In genomic region chr14:59629384-59630158, GRCh38 we compare ENCODE assay signal across 14 cellular contexts. TPM values are rescaled to one million over a fixed set of nuclear protein-coding genes. Genes with fewer than 3 reads are reported as not detected.
DNase-seq lines count a peak whose midpoint lies in the region; TF ChIP-seq lines count a peak whose summit lies in the region.
"Had no signal": no experiment of that assay in that cellular context is flagged by ENCODE, and none has a peak within 500 bp of the region (broad histone marks: within the 10 kb centered on the region; RNA-seq: fewer than 3 reads in every experiment).

No MANE protein-coding gene starts in this region.

- H3K36me3 ChIP-seq in SU-DHL-6 (ENCODE audit: low read length) = no peaks in the 10 kb centered on the region
- H3K36me3 ChIP-seq: prostate gland had no signal

- H4K20me1 ChIP-seq in SU-DHL-6 (ENCODE audit: low read depth, low read length) = no peaks in the 10 kb centered on the region

- H3K4me1 Mint-ChIP-seq in mesothelial cell of epicardium = peaks cover 2% of the 10 kb centered on the region
- no peaks in the 10 kb centered on the region for H3K4me1 Mint-ChIP-seq in activated T-helper 2 cell treated with anti-CD3 and anti-CD28 coated beads, Interferon-gamma antibody, Interleukin-2, Interleukin-4, amounts not matched to agents 10 μg/mL and 5 μg/mL and 100 μg/mL, durations not matched to agents 14 hours and 24 hours and 36 hours (ENCODE audit: low read depth)
- H3K4me1 Mint-ChIP-seq: immature natural killer cell had no signal

- no peak overlapping the region for H3K9ac ChIP-seq in SU-DHL-6 (ENCODE audit: low read length)

- H3K79me2 ChIP-seq in SU-DHL-6 (ENCODE audit: insufficient read depth, low read length) = no peaks in the 10 kb centered on the region

- H3K27me3 ChIP-seq in SU-DHL-6 (ENCODE audit: low read length) = no peaks in the 10 kb centered on the region

- no peak overlapping the region for H3K4me3 ChIP-seq in SU-DHL-6 (ENCODE audit: insufficient read depth, low read length, poor library complexity, severe bottlenecking)

- intact Hi-C loops in activated T-helper 2 cell treated with anti-CD3 and anti-CD28 coated beads, Interferon-gamma antibody, Interleukin-2, Interleukin-4, amounts not matched to agents 10 μg/mL and 5 μg/mL and 100 μg/mL, durations not matched to agents 14 hours and 24 hours and 36 hours (cut with micrococcal nuclease) = no loop called here

- H2AFZ ChIP-seq in SU-DHL-6 (ENCODE audit: low read depth, low read length, severe bottlenecking) = no peak overlapping the region

- in situ Hi-C loops in ACHN (cut with HindIII; ENCODE audit: low pct_ligation_motif_present, low pct_unique_long_range_greater_than_20kb, low sequenced_read_pairs) = no loop called here

- H3K27ac ChIP-seq in SU-DHL-6 (ENCODE audit: low read depth, low read length) = no peak overlapping the region
- H3K27ac ChIP-seq: prostate gland had no signal

- no peaks in the 10 kb centered on the region for H3K36me3 Mint-ChIP-seq in mesothelial cell of epicardium
- H3K36me3 Mint-ChIP-seq in activated T-helper 2 cell treated with anti-CD3 and anti-CD28 coated beads, Interferon-gamma antibody, Interleukin-2, Interleukin-4, amounts not matched to agents 10 μg/mL and 5 μg/mL and 100 μg/mL, durations not matched to agents 14 hours and 24 hours and 36 hours (ENCODE audit: low read depth) = no peaks in the 10 kb centered on the region
- H3K36me3 Mint-ChIP-seq: immature natural killer cell; stimulated activated memory B cell treated with anti-CD40 and anti-IgM and Interleukin-4, amounts not matched to agents 10 μg/mL and 1 μg/mL and 100 μg/mL, for 72 hours had no signal

- DNase-seq in DMS153 treated with DMSO at 0.1 percent for 48 hours (lab: John Stamatoyannopoulos, UW; ENCODE audit: unreplicated experiment) (peak; percentile 54), NCI-H146 treated with DMSO at 0.1 percent for 48 hours (lab: John Stamatoyannopoulos, UW; ENCODE audit: unreplicated experiment) (peak; percentile 35), mesothelial cell of epicardium (ENCODE audit: low spot score in 2 of 2, unreplicated experiment in 2 of 2) (no peak), ACHN (no peak), NOMO-1 (lab: John Stamatoyannopoulos, UW; ENCODE audit: unreplicated experiment in 2 of 2) (no peak)
- DNase-seq in activated T-helper 2 cell treated with anti-CD3 and anti-CD28 coated beads, Interferon-gamma antibody, Interleukin-2, Interleukin-4, amounts not matched to agents 10 μg/mL and 5 μg/mL and 100 μg/mL, durations not matched to agents 14 hours and 24 hours and 36 hours (ENCODE audit: low spot score) = no peak
- no peak for DNase-seq in activated CD4-positive, alpha-beta T cell treated with anti-CD3 and anti-CD28 coated beads, Interleukin-2, amount 50 U/mL, for 4 hours
- DNase-seq: activated naive CD4-positive, alpha-beta T cell treated with anti-CD3 and anti-CD28 coated beads for 36 hours; immature natural killer cell had no signal

- TF ChIP-seq CTCF in SU-DHL-6 (IDR thresholded peaks at IDR 0.05; ENCODE audit: insufficient read depth, low read length, poor library complexity, severe bottlenecking) (no peak), mesothelial cell of epicardium (IDR thresholded peaks at IDR 0.05; ENCODE audit: unreplicated experiment) (no peak)

- no peaks in the 10 kb centered on the region for H3K9me3 ChIP-seq in SU-DHL-6 (ENCODE audit: insufficient read depth, low read length)
- H3K9me3 ChIP-seq: prostate gland had no signal

- peak overlapping the region; percentile 44 for H3K4me2 ChIP-seq in SU-DHL-6 (ENCODE audit: low read depth, low read length, poor library complexity, severe bottlenecking)

- H3K27me3 Mint-ChIP-seq in mesothelial cell of epicardium (ENCODE audit: low read depth) = peaks cover 85% of the 10 kb centered on the region
- H3K27me3 Mint-ChIP-seq in activated T-helper 2 cell treated with anti-CD3 and anti-CD28 coated beads, Interferon-gamma antibody, Interleukin-2, Interleukin-4, amounts not matched to agents 10 μg/mL and 5 μg/mL and 100 μg/mL, durations not matched to agents 14 hours and 24 hours and 36 hours (ENCODE audit: low read depth) = peaks cover 38% of the 10 kb centered on the region

- H3F3A ChIP-seq in SU-DHL-6 (ENCODE audit: insufficient read depth) = no peaks in the 10 kb centered on the region

- H3K9me2 ChIP-seq in SU-DHL-6 (replicated peaks; ENCODE audit: insufficient read depth, low read length) = no peaks in the 10 kb centered on the region

- peak overlapping the region; percentile 21 for H3K4me3 Mint-ChIP-seq in mesothelial cell of epicardium
- H3K4me3 Mint-ChIP-seq in activated T-helper 2 cell treated with anti-CD3 and anti-CD28 coated beads, Interferon-gamma antibody, Interleukin-2, Interleukin-4, amounts not matched to agents 10 μg/mL and 5 μg/mL and 100 μg/mL, durations not matched to agents 14 hours and 24 hours and 36 hours (ENCODE audit: low read depth) = no peak overlapping the region
- H3K4me3 Mint-ChIP-seq: activated naive CD4-positive, alpha-beta T cell treated with anti-CD3 and anti-CD28 coated beads for 36 hours; immature natural killer cell had no signal

- H3K9me3 Mint-ChIP-seq in mesothelial cell of epicardium = peaks cover under 1% of the 10 kb centered on the region
- no peaks in the 10 kb centered on the region for H3K9me3 Mint-ChIP-seq in activated T-helper 2 cell treated with anti-CD3 and anti-CD28 coated beads, Interferon-gamma antibody, Interleukin-2, Interleukin-4, amounts not matched to agents 10 μg/mL and 5 μg/mL and 100 μg/mL, durations not matched to agents 14 hours and 24 hours and 36 hours
- H3K9me3 Mint-ChIP-seq: activated naive CD4-positive, alpha-beta T cell treated with anti-CD3 and anti-CD28 coated beads for 36 hours had no signal

- no peak overlapping the region for H3K27ac Mint-ChIP-seq in mesothelial cell of epicardium
- no peak overlapping the region for H3K27ac Mint-ChIP-seq in activated T-helper 2 cell treated with anti-CD3 and anti-CD28 coated beads, Interferon-gamma antibody, Interleukin-2, Interleukin-4, amounts not matched to agents 10 μg/mL and 5 μg/mL and 100 μg/mL, durations not matched to agents 14 hours and 24 hours and 36 hours
- H3K27ac Mint-ChIP-seq: activated naive CD4-positive, alpha-beta T cell treated with anti-CD3 and anti-CD28 coated beads for 36 hours; immature natural killer cell; stimulated activated memory B cell treated with anti-CD40 and anti-IgM and Interleukin-4, amounts not matched to agents 10 μg/mL and 1 μg/mL and 100 μg/mL, for 72 hours had no signal

RNA-seq across cellular contexts. Expression of gene CCDC175, which starts 53.0 kb away (rescaled TPM):
- 0.16 TPM in 1 of 3 replicates, not detected in the others for total RNA-seq in mesothelial cell of epicardium
- not detected in 2 replicates for total RNA-seq in activated T-helper 2 cell treated with anti-CD3 and anti-CD28 coated beads, Interferon-gamma antibody, Interleukin-2, Interleukin-4, amounts not matched to agents 10 μg/mL and 5 μg/mL and 100 μg/mL, durations not matched to agents 14 hours and 24 hours and 36 hours
- total RNA-seq: activated naive CD4-positive, alpha-beta T cell treated with anti-CD3 and anti-CD28 coated beads for 36 hours; fibroblast of lung; HT1080; prostate gland had no signal

Comparison
In these comparisons a context has a peak if more than half of its experiments do, and no peak if none do; other contexts are left out.
1. DNase-seq: peak in DMS153 treated with DMSO at 0.1 percent for 48 hours (single experiment) and NCI-H146 treated with DMSO at 0.1 percent for 48 hours (single experiment); none in mesothelial cell of epicardium (0 of 2), ACHN (single experiment), activated T-helper 2 cell treated with anti-CD3 and anti-CD28 coated beads, Interferon-gamma antibody, Interleukin-2, Interleukin-4, amounts not matched to agents 10 μg/mL and 5 μg/mL and 100 μg/mL, durations not matched to agents 14 hours and 24 hours and 36 hours (single experiment), NOMO-1 (0 of 2) and activated CD4-positive, alpha-beta T cell treated with anti-CD3 and anti-CD28 coated beads, Interleukin-2, amount 50 U/mL, for 4 hours (0 of 2).